In the genomic region with DNA sequence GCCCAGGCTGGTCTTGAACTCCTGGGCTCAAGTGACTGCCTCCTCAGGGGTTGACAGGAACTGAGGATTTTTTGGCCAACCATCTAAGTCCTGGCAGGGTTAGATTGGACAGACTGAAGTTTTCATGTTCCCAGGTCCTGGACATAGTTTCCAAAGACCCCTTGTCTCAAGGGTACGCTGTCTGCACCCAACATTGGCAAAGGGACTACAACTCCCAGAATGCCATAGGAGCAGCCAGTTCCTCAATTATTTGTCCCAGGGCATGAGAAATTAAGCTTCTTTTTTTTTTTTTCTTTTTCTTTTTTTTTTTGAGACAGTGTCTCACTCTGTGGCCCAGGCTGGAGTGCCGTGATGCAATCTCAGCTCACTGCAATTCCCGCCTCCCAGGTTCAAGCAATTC, we compare ENCODE assay signal across 2 cellular contexts.
TF ChIP-seq lines count a peak whose summit lies in the region.

No MANE protein-coding gene starts in this region.

TF ChIP-seq in GM12891, 5 proteins besides CTCF, POLR2A, EP300 and RAD21:
- peak; percentile 65 for TF ChIP-seq SPI1 (IDR thresholded peaks at IDR 0.05; ENCODE audit: low read depth, low read length)
- TF ChIP-seq TAF1 (IDR thresholded peaks at IDR 0.05; ENCODE audit: low read depth, low read length) = no peak

TF ChIP-seq in GM12878, 131 proteins besides CTCF, POLR2A, EP300 and RAD21:
- peak; percentile 51; the same call in 1 of the 2 replicates for TF ChIP-seq HCFC1 (IDR thresholded peaks at IDR 0.05; ENCODE audit: low read length)
- TF ChIP-seq SPI1 (IDR thresholded peaks at IDR 0.05; ENCODE audit: borderline replicate concordance, insufficient read depth, low read depth, low read length) = peak; percentile 55; the same call in 1 of the 2 replicates
- TF ChIP-seq SIX5 (IDR thresholded peaks at IDR 0.05; ENCODE audit: low read depth, low read length, severe bottlenecking) = peak; percentile 43
- no peak for TF ChIP-seq FOS (IDR thresholded peaks at IDR 0.05; ENCODE audit: borderline replicate concordance, extremely low read depth, insufficient read length)
